Comparison of ENCODE assay signal across 8 cellular contexts in genomic region chr6:72621243-72622093, GRCh38. TPM values are rescaled to one million over a fixed set of nuclear protein-coding genes. Genes with fewer than 3 reads are reported as not detected.
DNase-seq lines count a peak whose midpoint lies in the region; ATAC-seq and TF ChIP-seq lines count a peak whose summit lies in the region.

Gene KCNQ5 (plus strand): TSS chr6:72622064.

- no peak within 1 kb of the TSS; the same call in 1 of the 2 replicates for H3K27ac ChIP-seq in IMR-90 (ENCODE audit: insufficient read depth, low read length)

- in situ Hi-C loops in IMR-90 (cut with MboI; ENCODE audit: low sequenced_read_pairs), result no loop called here

- H3K36me3 ChIP-seq in IMR-90 (ENCODE audit: control insufficient read depth, insufficient read depth, low read length), result no peaks in the 10 kb centered on the region

- H3K4me3 ChIP-seq in IMR-90 (ENCODE audit: insufficient read depth, low read depth, low read length), result peak within 1 kb of the TSS; percentile 49

- no peak within 1 kb of the TSS for H2BK5ac ChIP-seq in IMR-90 (ENCODE audit: low read depth, low read length, poor library complexity, severe bottlenecking)

- dilution Hi-C loops in IMR-90 (cut with HindIII; ENCODE audit: low sequenced_read_pairs, unreplicated experiment), result no loop called here

- H2AK5ac ChIP-seq in IMR-90 (ENCODE audit: low read depth, low read length), result no peak within 1 kb of the TSS

- intact Hi-C loops in IMR-90 (cut with micrococcal nuclease), result no loop called here

- H3K56ac ChIP-seq in IMR-90 (ENCODE audit: extremely low read depth, insufficient read depth, low read length), result no peak within 1 kb of the TSS

- no peak within 1 kb of the TSS for H2BK15ac ChIP-seq in IMR-90 (ENCODE audit: low read depth, low read length)

- POLR2A ChIA-PET in IMR-90 (lab: Charles Lee; ENCODE audit: unreplicated experiment), result no interaction called here

- peak within 1 kb of the TSS; percentile 48; the same call in 1 of the 2 replicates for H3K9ac ChIP-seq in IMR-90 (ENCODE audit: low read depth, low read length)

- peak within 1 kb of the TSS; percentile 12 for H3K23ac ChIP-seq in IMR-90 (ENCODE audit: low read depth, low read length)

- 0% methylated on average over 21 of the region's 62 CpGs; no CpG with 5 or more reads in 1 of the 2 experiments for WGBS in IMR-90 (ENCODE audit: extremely low coverage in 2 of 2, insufficient read length in 1 of 2), 2 experiments

- peak within 1 kb of the TSS; percentile 91 for H2AFZ ChIP-seq in IMR-90 (replicated peaks; ENCODE audit: low read length, poor library complexity)

- no peak for TF ChIP-seq CTCF in IMR-90 (conservative IDR thresholded peaks at IDR 0.05; ENCODE audit: low read depth, low read length)

- 0 out of 2 replicates have a peak, but pooled peaks cover 2% of the 10 kb centered on the region for H3K4me1 ChIP-seq in IMR-90 (ENCODE audit: control insufficient read depth, insufficient read depth, low read length)

- H3K4me2 ChIP-seq in IMR-90 (ENCODE audit: low read depth, low read length), result peak within 1 kb of the TSS; percentile 99

- H3K79me1 ChIP-seq in IMR-90 (ENCODE audit: low read depth in 1 of 2, low read length in 2 of 2), result peaks cover 0 to 6% of the 10 kb centered on the region in 2 experiments; a peak in 1 of 4 replicates

- no TSS peak for BruUV-seq in IMR-90 (replicated peaks; lab: Mats Ljungman, UMichigan)

- H3K9me3 ChIP-seq in IMR-90 (ENCODE audit: control insufficient read depth, insufficient read depth, low read length), result no peaks in the 10 kb centered on the region

- H3K18ac ChIP-seq in IMR-90 (ENCODE audit: low read depth, low read length), result no peak within 1 kb of the TSS

- ATAC-seq in activated CD4-positive, CD25-positive, alpha-beta regulatory T cell treated with anti-CD3 and anti-CD28 coated beads, Interleukin-2, amount 50 U/mL, for 24 hours, result no peak
- ATAC-seq in IMR-90 (ENCODE audit: low read depth), result peak; percentile 13
- peak; percentile 7 for ATAC-seq in activated CD8-positive, alpha-beta memory T cell treated with anti-CD3 and anti-CD28 coated beads, Interleukin-2, amount 10 ng/mL, durations not matched to agents 7 days and 5 days

- no peaks in the 10 kb centered on the region for H3K27me3 ChIP-seq in IMR-90 (ENCODE audit: control insufficient read depth, insufficient read depth, low read length)

- peak within 1 kb of the TSS; percentile 16 for H2BK120ac ChIP-seq in IMR-90 (ENCODE audit: low read depth, low read length)

- peak within 1 kb of the TSS; percentile 88 for H3K27ac Mint-ChIP-seq in activated CD8-positive, alpha-beta memory T cell treated with anti-CD3 and anti-CD28 coated beads, Interleukin-2, amount 10 ng/mL, durations not matched to agents 7 days and 5 days

- no peak within 1 kb of the TSS for H2BK20ac ChIP-seq in IMR-90 (ENCODE audit: low read depth, low read length)

- peak within 1 kb of the TSS; percentile 82 for H3K4me3 Mint-ChIP-seq in activated CD8-positive, alpha-beta memory T cell treated with anti-CD3 and anti-CD28 coated beads, Interleukin-2, amount 10 ng/mL, durations not matched to agents 7 days and 5 days

- peak; percentile 40 for DNase-seq in activated CD4-positive, CD25-positive, alpha-beta regulatory T cell treated with anti-CD3 and anti-CD28 coated beads, Interleukin-2, amount 50 U/mL, for 72 hours
- DNase-seq in IMR-90 (no peak), fibroblast of peridontal ligament (ENCODE audit: extremely low read depth) (peak; percentile 13), occipital lobe (lab: John Stamatoyannopoulos, UW) (peak; percentile 41), NOMO-1 treated with DMSO at 0.1 percent for 48 hours (lab: John Stamatoyannopoulos, UW; ENCODE audit: unreplicated experiment) (no peak), epidermal melanocyte (ENCODE audit: insufficient read length, low spot score) (no peak)
- peak; percentile 46 for DNase-seq in activated CD8-positive, alpha-beta memory T cell treated with anti-CD3 and anti-CD28 coated beads, Interleukin-2, amount 10 ng/mL, durations not matched to agents 7 days and 5 days

- H2AK9ac ChIP-seq in IMR-90 (replicated peaks; ENCODE audit: low read depth, low read length, poor library complexity), result peak within 1 kb of the TSS; percentile 75

- H4K20me1 ChIP-seq in IMR-90 (ENCODE audit: insufficient read depth, low read length), result no peaks in the 10 kb centered on the region

- peak within 1 kb of the TSS in 1 of 2 experiments; percentile 55; a peak in 1 of 4 replicates for H4K8ac ChIP-seq in IMR-90 (ENCODE audit: low read depth in 2 of 2, low read length in 2 of 2)

- TF ChIP-seq POLR2A in IMR-90 (IDR thresholded peaks at IDR 0.05; ENCODE audit: low read depth, low read length), result no peak

- CTCF ChIA-PET in IMR-90 (lab: Yijun Ruan, JAX), result interaction anchor here (1.4 to 2.2 kb wide), 3 partner anchors 12 to 509 kb away, joined by 4 to 10 read pairs (median 5); no protein-coding TSS in a partner anchor
- CTCF ChIA-PET in activated CD8-positive, alpha-beta memory T cell treated with anti-CD3 and anti-CD28 coated beads, Interleukin-2, amount 10 ng/mL, durations not matched to agents 7 days and 5 days (lab: Charles Lee), result interaction anchor here (1.3 to 5.9 kb wide), 7 partner anchors 131 to 1031 kb away, joined by 3 to 64 read pairs (median 3); no protein-coding TSS in a partner anchor

- no peak within 1 kb of the TSS for H4K91ac ChIP-seq in IMR-90 (ENCODE audit: insufficient read depth, low read depth, low read length)

- no peak within 1 kb of the TSS; the same call in 1 of the 2 replicates for H3K4ac ChIP-seq in IMR-90 (ENCODE audit: low read depth, low read length)

- H4K5ac ChIP-seq in IMR-90 (ENCODE audit: low read depth, low read length), result no peak within 1 kb of the TSS

- no peak for TF ChIP-seq RAD21 in IMR-90 (IDR thresholded peaks at IDR 0.05; ENCODE audit: low read length)

- no peaks in the 10 kb centered on the region for H3K9me1 ChIP-seq in IMR-90 (ENCODE audit: insufficient read depth, low read length)

- H3K9me3 Mint-ChIP-seq in activated CD8-positive, alpha-beta memory T cell treated with anti-CD3 and anti-CD28 coated beads, Interleukin-2, amount 10 ng/mL, durations not matched to agents 7 days and 5 days (ENCODE audit: low read depth), result no peaks in the 10 kb centered on the region

- H3K4me1 Mint-ChIP-seq in activated CD8-positive, alpha-beta memory T cell treated with anti-CD3 and anti-CD28 coated beads, Interleukin-2, amount 10 ng/mL, durations not matched to agents 7 days and 5 days, result peaks cover 55% of the 10 kb centered on the region

- H3K27me3 Mint-ChIP-seq in activated CD8-positive, alpha-beta memory T cell treated with anti-CD3 and anti-CD28 coated beads, Interleukin-2, amount 10 ng/mL, durations not matched to agents 7 days and 5 days, result peaks cover 29% of the 10 kb centered on the region

- H3K14ac ChIP-seq in IMR-90 (replicated peaks; ENCODE audit: low read depth, low read length), result no peak within 1 kb of the TSS

- peaks cover 5% of the 10 kb centered on the region for H3K36me3 Mint-ChIP-seq in activated CD8-positive, alpha-beta memory T cell treated with anti-CD3 and anti-CD28 coated beads, Interleukin-2, amount 10 ng/mL, durations not matched to agents 7 days and 5 days

TF ChIP-seq in IMR-90, 13 proteins besides CTCF, POLR2A, EP300 and RAD21:
- no peak for TF ChIP-seq SMC3 (IDR thresholded peaks at IDR 0.05; ENCODE audit: low read depth, low read length)
- TF ChIP-seq RFX5 (IDR thresholded peaks at IDR 0.05; ENCODE audit: low read depth, low read length), result no peak
- TF ChIP-seq BHLHE40 (IDR thresholded peaks at IDR 0.05; ENCODE audit: low read depth, low read length), result no peak
- no peak for TF ChIP-seq NFE2L2 (IDR thresholded peaks at IDR 0.05; ENCODE audit: low read depth, low read length)
- no peak for TF ChIP-seq MAZ (IDR thresholded peaks at IDR 0.05; ENCODE audit: borderline replicate concordance, low read depth, low read length)
- no peak for TF ChIP-seq FOS (IDR thresholded peaks at IDR 0.05; ENCODE audit: low read depth, low read length)
- no peak for TF ChIP-seq MAFK (IDR thresholded peaks at IDR 0.05; ENCODE audit: low read depth, low read length)
- TF ChIP-seq, protein P1, sequence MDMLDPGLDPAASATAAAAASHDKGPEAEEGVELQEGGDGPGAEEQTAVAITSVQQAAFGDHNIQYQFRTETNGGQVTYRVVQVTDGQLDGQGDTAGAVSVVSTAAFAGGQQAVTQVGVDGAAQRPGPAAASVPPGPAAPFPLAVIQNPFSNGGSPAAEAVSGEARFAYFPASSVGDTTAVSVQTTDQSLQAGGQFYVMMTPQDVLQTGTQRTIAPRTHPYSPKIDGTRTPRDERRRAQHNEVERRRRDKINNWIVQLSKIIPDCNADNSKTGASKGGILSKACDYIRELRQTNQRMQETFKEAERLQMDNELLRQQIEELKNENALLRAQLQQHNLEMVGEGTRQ (IDR thresholded peaks at IDR 0.05; ENCODE audit: low read depth, low read length), result no peak
- no peak for TF ChIP-seq CEBPB (IDR thresholded peaks at IDR 0.05; ENCODE audit: low read depth, low read length)
- TF ChIP-seq RCOR1 (IDR thresholded peaks at IDR 0.05; ENCODE audit: insufficient replicate concordance, low read length), result no peak
- no peak for TF ChIP-seq CHD1 (IDR thresholded peaks at IDR 0.05; ENCODE audit: low read depth, low read length)
- TF ChIP-seq MXI1 (IDR thresholded peaks at IDR 0.05; ENCODE audit: borderline replicate concordance, low read depth, low read length), result no peak
TF ChIP-seq in IMR-90: peak in this region for 0.

RNA-seq across cellular contexts. Expression of gene KCNQ5, which starts in this region (rescaled TPM):
- total RNA-seq in IMR-90 (2012; rRNA removed) (1.3 and 1.7 TPM in 2 replicates), occipital lobe (12.9 TPM)
- polyA plus RNA-seq in IMR-90 (2012; rRNA removed), result 0.75 and 1.1 TPM in 2 replicates
- polyA plus RNA-seq in IMR-90 (2012; cell fraction: cytosol; rRNA removed), result 0.29 and 0.38 TPM in 2 replicates
- polyA plus RNA-seq in IMR-90 (2012; cell fraction: nucleus; rRNA removed; ENCODE audit: low replicate concordance), result 0.37 and 0.97 TPM in 2 replicates
- total RNA-seq in activated CD8-positive, alpha-beta memory T cell treated with anti-CD3 and anti-CD28 coated beads, Interleukin-2, amount 10 ng/mL, durations not matched to agents 7 days and 5 days, result 1 to 10 TPM; 7.2 to 7.8 TPM

Comparison
In these comparisons a context has a peak if more than half of its experiments do, and no peak if none do; other contexts are left out.
1. DNase-seq: peak in activated CD4-positive, CD25-positive, alpha-beta regulatory T cell treated with anti-CD3 and anti-CD28 coated beads, Interleukin-2, amount 50 U/mL, for 72 hours (single experiment), activated CD8-positive, alpha-beta memory T cell treated with anti-CD3 and anti-CD28 coated beads, Interleukin-2, amount 10 ng/mL, durations not matched to agents 7 days and 5 days (single experiment), fibroblast of peridontal ligament (single experiment) and occipital lobe (single experiment); none in IMR-90 (single experiment), NOMO-1 treated with DMSO at 0.1 percent for 48 hours (single experiment) and epidermal melanocyte (single experiment).
2. ATAC-seq: peak in IMR-90 (single experiment) and activated CD8-positive, alpha-beta memory T cell treated with anti-CD3 and anti-CD28 coated beads, Interleukin-2, amount 10 ng/mL, durations not matched to agents 7 days and 5 days (single experiment); none in activated CD4-positive, CD25-positive, alpha-beta regulatory T cell treated with anti-CD3 and anti-CD28 coated beads, Interleukin-2, amount 50 U/mL, for 24 hours (0 of 2).